17 cellular contexts compared by ENCODE assay signal in the genomic region with DNA sequence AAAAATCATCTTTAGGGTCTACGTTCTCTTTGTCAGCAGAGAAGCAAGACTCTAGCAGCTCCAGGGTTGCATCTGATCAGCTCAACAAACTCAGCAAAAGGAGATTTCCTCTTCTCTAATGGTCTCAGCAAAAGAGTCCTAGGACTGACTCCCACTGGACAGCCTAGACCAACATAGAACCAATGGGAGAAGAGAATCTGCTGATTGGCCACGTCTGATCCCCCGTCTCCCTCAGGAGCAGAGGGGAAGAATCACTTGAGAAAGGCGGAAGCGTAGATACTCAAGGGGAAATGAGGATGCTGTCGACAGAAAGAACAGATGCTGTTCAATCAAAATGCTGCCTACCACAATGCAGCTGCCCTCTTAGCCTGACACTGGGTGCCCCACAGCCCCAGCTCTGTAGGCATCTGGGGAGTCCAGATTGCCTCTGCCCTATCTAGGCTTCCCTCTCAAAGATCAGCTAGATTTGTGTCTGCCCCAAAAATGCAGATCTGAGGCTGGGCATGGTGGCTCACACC. TPM values are rescaled to one million over a fixed set of nuclear protein-coding genes. Genes with fewer than 3 reads are reported as not detected.
DNase-seq lines count a peak whose midpoint lies in the region; ATAC-seq, FAIRE-seq and TF ChIP-seq lines count a peak whose summit lies in the region.
"Had no signal": no experiment of that assay in that cellular context is flagged by ENCODE, and none has a peak within 500 bp of the region (broad histone marks: within the 10 kb centered on the region; RNA-seq: fewer than 3 reads in every experiment).

No MANE protein-coding gene starts in this region.

- H3K27me3 Mint-ChIP-seq in T-helper 2 cell treated with Interferon-gamma antibody and Interleukin-4, amounts not matched to agents 5 μg/mL and 100 μg/mL, for 36 hours (ENCODE audit: low read depth): no peaks in the 10 kb centered on the region

- H4K5ac ChIP-seq in H1 (ENCODE audit: insufficient read length, low read depth, low read length): no peak overlapping the region

- no peak overlapping the region for H3K18ac ChIP-seq in H1 (ENCODE audit: extremely low read depth, low read length)

- H3K4me2 ChIP-seq in BLaER1: peak overlapping the region; percentile 63
- no peak overlapping the region for H3K4me2 ChIP-seq in H1 (ENCODE audit: insufficient read depth in 1 of 2, low read depth in 2 of 2, low read length in 2 of 2)

- POLR2A ChIA-PET in H1 (lab: Charles Lee; ENCODE audit: partially characterized antibody): no interaction called here

- H3K27ac Mint-ChIP-seq in T-helper 2 cell treated with Interferon-gamma antibody and Interleukin-4, amounts not matched to agents 5 μg/mL and 100 μg/mL, for 36 hours: no peak overlapping the region
- H3K27ac Mint-ChIP-seq: B cell; CD8-positive, alpha-beta T cell; T-helper 1 cell treated with Interleukin-12 subunit alpha and Interleukin-12 subunit beta and Interleukin-4 antibody, amounts not matched to agents 30 μg/mL and 1 μg/mL, for 36 hours had no signal

- no peak overlapping the region for H3K14ac ChIP-seq in H1 (ENCODE audit: insufficient read length)

- no peak overlapping the region for H4K8ac ChIP-seq in H1 (ENCODE audit: extremely low read depth, insufficient read depth, low read length)

- DNase-seq in H7 (peak; percentile 54), NCI-H82 (lab: John Stamatoyannopoulos, UW) (peak; percentile 80), H1 (ENCODE audit: low read depth in 1 of 2, low spot score in 2 of 2) (no peak), body of pancreas (no peak), NCI-H446 (lab: John Stamatoyannopoulos, UW) (no peak)
- DNase-seq in T-helper 2 cell treated with Interferon-gamma antibody and Interleukin-4, amounts not matched to agents 5 μg/mL and 100 μg/mL, for 36 hours (ENCODE audit: low spot score): no peak
- DNase-seq: CD8-positive, alpha-beta T cell; DND-41; KG1; NCI-H1694 treated with DMSO at 0.1 percent for 48 hours had no signal

- H3K9ac ChIP-seq in BLaER1: no peak overlapping the region
- H3K9ac ChIP-seq in H1 (replicated peaks in 1 of 4; ENCODE audit: extremely low read depth in 1 of 4, low read depth in 3 of 4, low read length in 3 of 4): no peak overlapping the region

- FAIRE-seq in H1 (lab: Jason Lieb, UNC): no peak

- no peaks in the 10 kb centered on the region for H3K9me3 Mint-ChIP-seq in T-helper 2 cell treated with Interferon-gamma antibody and Interleukin-4, amounts not matched to agents 5 μg/mL and 100 μg/mL, for 36 hours
- H3K9me3 Mint-ChIP-seq: CD8-positive, alpha-beta T cell; T-helper 1 cell treated with Interleukin-12 subunit alpha and Interleukin-12 subunit beta and Interleukin-4 antibody, amounts not matched to agents 30 μg/mL and 1 μg/mL, for 36 hours had no signal

- H3K36me3 ChIP-seq in BLaER1: no peaks in the 10 kb centered on the region
- H3K36me3 ChIP-seq in H7 (replicated peaks; ENCODE audit: control insufficient read depth, insufficient read depth, low read length): no peaks in the 10 kb centered on the region
- no peaks in the 10 kb centered on the region; a peak in 1 of 8 replicates for H3K36me3 ChIP-seq in H1 (ENCODE audit: control insufficient read depth in 2 of 4, insufficient read depth in 4 of 4, low read length in 3 of 4)
- H3K36me3 ChIP-seq in body of pancreas (replicated peaks in 1 of 2; ENCODE audit: insufficient read depth in 1 of 2, low read depth in 2 of 2): no peaks in the 10 kb centered on the region
- H3K36me3 ChIP-seq: SJCRH30 had no signal

- no peak overlapping the region for H2BK5ac ChIP-seq in H1 (ENCODE audit: low read depth, low read length)

- TF ChIP-seq EP300 in H1 (IDR thresholded peaks at IDR 0.05; ENCODE audit: borderline replicate concordance in 1 of 2, low read depth in 2 of 2, low read length in 2 of 2): no peak

- WGBS in H1 (ENCODE audit: extremely low coverage in 1 of 2, insufficient coverage in 1 of 2, insufficient read length in 1 of 2, insufficient replicate concordance in 2 of 2, low coverage in 1 of 2, low lambda C conversion rate in 2 of 2, missing lambda C conversion rate in 1 of 2), 2 experiments: 79% methylated on average over 6 of the region's 6 CpGs; no CpG with 5 or more reads in 1 of the 2 experiments
- 75 to 83% methylated on average over 6 of the region's 6 CpGs for WGBS in body of pancreas, 2 donors

- H3K4me1 Mint-ChIP-seq in T-helper 2 cell treated with Interferon-gamma antibody and Interleukin-4, amounts not matched to agents 5 μg/mL and 100 μg/mL, for 36 hours (ENCODE audit: low read depth): no peaks in the 10 kb centered on the region

- H3K4ac ChIP-seq in H1 (replicated peaks; ENCODE audit: insufficient read length, low read depth, low read length): no peak overlapping the region

- H2AK5ac ChIP-seq in H1 (ENCODE audit: low read depth, low read length): no peak overlapping the region

- H3K9me3 ChIP-seq in BLaER1 (no peaks in the 10 kb centered on the region), H1 (ENCODE audit: insufficient read depth in 2 of 2, low read depth in 1 of 2, low read length in 1 of 2) (no peaks in the 10 kb centered on the region), body of pancreas (no peaks in the 10 kb centered on the region)
- H3K9me3 ChIP-seq: SJCRH30 had no signal

- H3K79me1 ChIP-seq in H1 (ENCODE audit: low read depth, low read length): no peaks in the 10 kb centered on the region

- no peak overlapping the region for H3K56ac ChIP-seq in H1 (replicated peaks; ENCODE audit: insufficient read length, low read depth, low read length)

- H3K23me2 ChIP-seq in H1 (ENCODE audit: low read depth, low read length): no peaks in the 10 kb centered on the region; the same call in 1 of the 2 replicates

- no peak overlapping the region for H2BK15ac ChIP-seq in H1 (ENCODE audit: low read length)

- H2AFZ ChIP-seq in H1 (ENCODE audit: low read length): 0 out of 2 replicates have a peak overlapping the region, but pooled peaks have one; percentile 49

- H2BK12ac ChIP-seq in H1 (ENCODE audit: low read depth, low read length): no peak overlapping the region

- peak overlapping the region; percentile 25 for H4K91ac ChIP-seq in H1 (replicated peaks; ENCODE audit: insufficient read length, low read length)

- no peaks in the 10 kb centered on the region for H3K79me2 ChIP-seq in H1 (ENCODE audit: control insufficient read depth in 1 of 2, insufficient read depth in 2 of 2, low read length in 2 of 2)

- peaks cover 53% of the 10 kb centered on the region for H3K4me1 ChIP-seq in BLaER1
- peaks cover 3 to 8% (median 6%) of the 10 kb centered on the region in 4 experiments for H3K4me1 ChIP-seq in H1 (replicated peaks in 1 of 4; ENCODE audit: control insufficient read depth in 3 of 4, insufficient read depth in 4 of 4, low read length in 3 of 4)
- no peaks in the 10 kb centered on the region for H3K4me1 ChIP-seq in body of pancreas
- H3K4me1 ChIP-seq: SJCRH30 had no signal

- no peak for TF ChIP-seq CTCF in H1 (IDR thresholded peaks at IDR 0.05; ENCODE audit: control extremely low read depth in 1 of 3, insufficient read depth in 1 of 3, low read depth in 1 of 3, low read length in 3 of 3)
- TF ChIP-seq CTCF in body of pancreas (IDR thresholded peaks at IDR 0.05): no peak

- no peaks in the 10 kb centered on the region for H4K20me1 ChIP-seq in BLaER1
- H4K20me1 ChIP-seq in H1 (replicated peaks in 1 of 2; ENCODE audit: control insufficient read depth in 1 of 2, insufficient read depth in 2 of 2, low read length in 2 of 2): no peaks in the 10 kb centered on the region

- no peaks in the 10 kb centered on the region for H3K27me3 ChIP-seq in BLaER1
- H3K27me3 ChIP-seq in H7 (ENCODE audit: control insufficient read depth, insufficient read depth, low read length): no peaks in the 10 kb centered on the region
- H3K27me3 ChIP-seq in H1 (replicated peaks in 1 of 4; ENCODE audit: control insufficient read depth in 3 of 4, extremely low read depth in 1 of 4, insufficient read depth in 3 of 4, low read length in 3 of 4): no peaks in the 10 kb centered on the region
- H3K27me3 ChIP-seq in body of pancreas: no peaks in the 10 kb centered on the region
- H3K27me3 ChIP-seq: SJCRH30 had no signal

- TF ChIP-seq RAD21 in H1 (IDR thresholded peaks at IDR 0.05 in 1 of 2, conservative IDR thresholded peaks at IDR 0.05 in 1 of 2; ENCODE audit: low read depth in 2 of 2, low read length in 2 of 2): no peak

- H3K4me3 Mint-ChIP-seq in T-helper 2 cell treated with Interferon-gamma antibody and Interleukin-4, amounts not matched to agents 5 μg/mL and 100 μg/mL, for 36 hours: no peak overlapping the region
- H3K4me3 Mint-ChIP-seq: B cell; CD8-positive, alpha-beta T cell; T-helper 1 cell treated with Interleukin-12 subunit alpha and Interleukin-12 subunit beta and Interleukin-4 antibody, amounts not matched to agents 30 μg/mL and 1 μg/mL, for 36 hours had no signal

- H2BK20ac ChIP-seq in H1 (ENCODE audit: low read length): no peak overlapping the region

- H3K27ac ChIP-seq in BLaER1 (peak overlapping the region; percentile 68; the same call in 1 of the 2 replicates), H1 (ENCODE audit: low read depth, low read length) (no peak overlapping the region), body of pancreas (no peak overlapping the region)
- H3K27ac ChIP-seq: SJCRH30 had no signal

- no peak overlapping the region for H2BK120ac ChIP-seq in H1 (replicated peaks; ENCODE audit: low read depth, low read length)

- no peak overlapping the region for H3K4me3 ChIP-seq in BLaER1
- H3K4me3 ChIP-seq in H7 (ENCODE audit: insufficient read depth, low read depth, low read length): no peak overlapping the region
- no peak overlapping the region for H3K4me3 ChIP-seq in H1 (ENCODE audit: extremely low read depth in 1 of 4, insufficient read depth in 2 of 4, low read depth in 3 of 4, low read length in 4 of 4)
- H3K4me3 ChIP-seq in body of pancreas: no peak overlapping the region
- H3K4me3 ChIP-seq: SJCRH30 had no signal

- intact Hi-C loops in body of pancreas (cut with DNase I): no loop called here

- CTCF ChIA-PET in H1 (lab: Charles Lee; ENCODE audit: partially characterized antibody): interaction anchor here (1.1 to 1.2 kb wide), 3 partner anchors 19 to 307 kb away, joined by 3 read pairs; a partner anchor contains a TSS

- no peaks in the 10 kb centered on the region for H3K36me3 Mint-ChIP-seq in T-helper 2 cell treated with Interferon-gamma antibody and Interleukin-4, amounts not matched to agents 5 μg/mL and 100 μg/mL, for 36 hours (ENCODE audit: low read depth)
- H3K36me3 Mint-ChIP-seq: CD8-positive, alpha-beta T cell had no signal

- ATAC-seq in GM18858 (IDR thresholded peaks at IDR 0.05; ENCODE audit: unreplicated experiment) (no peak), body of pancreas (no peak)
- ATAC-seq: CD8-positive, alpha-beta T cell; HCT116; Panc1 had no signal

- no peak for TF ChIP-seq POLR2A in H1 (IDR thresholded peaks at IDR 0.05; ENCODE audit: control extremely low read depth in 1 of 2, low read depth in 2 of 2, low read length in 2 of 2)
- TF ChIP-seq POLR2A in body of pancreas (IDR thresholded peaks at IDR 0.05): no peak

- no peak overlapping the region for H3K23ac ChIP-seq in H1 (ENCODE audit: insufficient read length)

RNA-seq across cellular contexts. Expression of a gene that starts 31.5 kb away (rescaled TPM):
- 7.1 and 8.1 TPM in 2 replicates for total RNA-seq in H7 (2014; rRNA removed; shearing (Covaris generic))
- 21.8 and 22.6 TPM in 2 replicates for total RNA-seq in H1 (2021; fragmentation: NEBNext Ultra II Directional; extraction: Animal tissue kit (Norgen Biotek cat#: 25700))
- 13.5 and 23.3 TPM in 2 replicates for polyA plus RNA-seq in H1 (2011; rRNA removed)
- polyA plus RNA-seq in H1 (2011; cell fraction: cytosol; rRNA removed): 8.8 TPM
- 17.4 TPM for polyA plus RNA-seq in H1 (2011; cell fraction: nucleus; rRNA removed)
- 18.9 to 24.7 TPM (median 22.2 TPM) in 4 replicates for polyA plus RNA-seq in H1 (2012, experiment 1 of 2)
- 13.7 TPM for polyA plus RNA-seq in H1 (2012, experiment 2 of 2)
- polyA plus RNA-seq in H1 (2013, experiment 1 of 2): 22.0 TPM
- polyA plus RNA-seq in H1 (2013, experiment 2 of 2): 23.3 TPM
- polyA minus RNA-seq in H1 (2011; rRNA and poly(A)+ RNA removed): 36.1 and 42.7 TPM in 2 replicates
- 13.1 TPM for polyA minus RNA-seq in H1 (2011; cell fraction: cytosol; rRNA and poly(A)+ RNA removed)
- polyA minus RNA-seq in H1 (2011; cell fraction: nucleus; rRNA and poly(A)+ RNA removed): 8.5 TPM
- total RNA-seq in body of pancreas: 10 to 100 TPM in 1 of 2 donors, 1 to 10 TPM in 1; 8.6 to 17.9 TPM
- total RNA-seq: B cell; CD8-positive, alpha-beta T cell had no signal

Comparison
In these comparisons a context has a peak if more than half of its experiments do, and no peak if none do; other contexts are left out.
1. DNase-seq: peak in H7 (single experiment) and NCI-H82 (single experiment); none in H1 (0 of 2), T-helper 2 cell treated with Interferon-gamma antibody and Interleukin-4, amounts not matched to agents 5 μg/mL and 100 μg/mL, for 36 hours (single experiment), body of pancreas (0 of 4) and NCI-H446 (0 of 2).